In genomic region chr6:159984268-159984786, GRCh38 we compare ENCODE assay signal across 12 cellular contexts.
A peak's percentile ranks its signal among the peaks of the same experiment; 100 is the strongest.
DNase-seq lines count a peak whose midpoint lies in the region; ATAC-seq and TF ChIP-seq lines count a peak whose summit lies in the region.
"Had no signal": no experiment of that assay in that cellular context is flagged by ENCODE, and none has a peak within 500 bp of the region (broad histone marks: within the 10 kb centered on the region; RNA-seq: fewer than 3 reads in every experiment).

No MANE protein-coding gene starts in this region.

- H3K36me3 ChIP-seq in BLaER1 treated with 17β-estradiol and CSF1 and Interleukin-3, amounts not matched to agents 10 nM and 100 nM, result peaks cover 0 to 12% (median 5%) of the 10 kb centered on the region in 11 experiments; a peak in 5 of 22 replicates
- no peaks in the 10 kb centered on the region for H3K36me3 ChIP-seq in KMS-11 (ENCODE audit: insufficient read depth)
- no peaks in the 10 kb centered on the region for H3K36me3 ChIP-seq in adipocyte (ENCODE audit: control insufficient read depth, insufficient read depth, low read length, severe bottlenecking)

- peaks cover 72 to 99% (median 87%) of the 10 kb centered on the region in 11 experiments for H4K20me1 ChIP-seq in BLaER1 treated with 17β-estradiol and CSF1 and Interleukin-3, amounts not matched to agents 10 nM and 100 nM
- H4K20me1 ChIP-seq in KMS-11 (ENCODE audit: insufficient read depth), result peaks cover 24% of the 10 kb centered on the region

- H3K4me3 ChIP-seq in BLaER1 treated with 17β-estradiol and CSF1 and Interleukin-3, amounts not matched to agents 10 nM and 100 nM, result no peak overlapping the region
- no peak overlapping the region for H3K4me3 ChIP-seq in KMS-11 (IDR thresholded peaks at IDR 0.05; ENCODE audit: insufficient read depth, low read depth, low read length)
- no peak overlapping the region for H3K4me3 ChIP-seq in adipocyte (ENCODE audit: low read length)
- H3K4me3 ChIP-seq: BLaER1 had no signal

- no peak overlapping the region for H2AFZ ChIP-seq in KMS-11 (ENCODE audit: low read depth)

- H3K9me3 ChIP-seq in BLaER1 treated with 17β-estradiol and CSF1 and Interleukin-3, amounts not matched to agents 10 nM and 100 nM (replicated peaks in 1 of 11), result peaks cover 0 to 22% (median 9%) of the 10 kb centered on the region in 11 experiments; a peak in 12 of 22 replicates
- H3K9me3 ChIP-seq in adipocyte (ENCODE audit: control insufficient read depth, low read length), result no peaks in the 10 kb centered on the region
- H3K9me3 ChIP-seq: BLaER1 had no signal

- no peak for TF ChIP-seq CTCF in KMS-11 (conservative IDR thresholded peaks at IDR 0.05; ENCODE audit: low read depth, low read length)

- H3K9ac ChIP-seq in BLaER1 treated with 17β-estradiol and CSF1 and Interleukin-3, amounts not matched to agents 10 nM and 100 nM, result peak overlapping the region in 3 of 11 experiments; percentile 45 to 58 (median 45); a peak in 5 of 22 replicates
- H3K9ac ChIP-seq in KMS-11 (no peak overlapping the region), adipocyte (ENCODE audit: low read length) (no peak overlapping the region)
- H3K9ac ChIP-seq: BLaER1 had no signal

- DNase-seq in adipocyte (ENCODE audit: low read depth) (peak; percentile 15), iris pigment epithelial cell (ENCODE audit: low read depth) (peak; percentile 97), NCI-H1105 (lab: John Stamatoyannopoulos, UW) (no peak), NCI-H2196 treated with DMSO at 0.1 percent for 48 hours (lab: John Stamatoyannopoulos, UW; ENCODE audit: unreplicated experiment) (no peak), AG08395 (ENCODE audit: low spot score) (no peak)
- DNase-seq: activated effector memory CD4-positive, alpha-beta T cell treated with anti-CD3 and anti-CD28 coated beads, Interleukin-2, amount 50 U/mL, for 16 hours; NCI-H1694 treated with DMSO at 0.1 percent for 48 hours; stimulated activated CD4-positive, alpha-beta T cell treated with anti-CD3 and anti-CD28 coated beads, Interleukin-12 subunit alpha, Interleukin-12 subunit beta, amount 100 ng/mL, for 4 hours had no signal

- H3K79me2 ChIP-seq in KMS-11 (ENCODE audit: insufficient read depth, low read depth), result peaks cover 98% of the 10 kb centered on the region

- H3K27ac ChIP-seq in BLaER1 treated with 17β-estradiol and CSF1 and Interleukin-3, amounts not matched to agents 10 nM and 100 nM, result peak overlapping the region in 5 of 11 experiments; percentile 37 to 92 (median 75); a peak in 10 of 22 replicates
- no peak overlapping the region for H3K27ac ChIP-seq in KMS-11
- H3K27ac ChIP-seq: BLaER1 had no signal

- H3K4me1 ChIP-seq in BLaER1 treated with 17β-estradiol and CSF1 and Interleukin-3, amounts not matched to agents 10 nM and 100 nM, result peaks cover 61 to 97% (median 66%) of the 10 kb centered on the region in 10 experiments
- H3K4me1 ChIP-seq in KMS-11 (ENCODE audit: low read depth, poor library complexity, severe bottlenecking) (peaks cover 93% of the 10 kb centered on the region), adipocyte (ENCODE audit: control insufficient read depth, insufficient read depth, low read length) (peaks cover 53% of the 10 kb centered on the region)

- no peak for ATAC-seq in HG03571 (IDR thresholded peaks at IDR 0.05; ENCODE audit: unreplicated experiment)

- H3K27me3 ChIP-seq in BLaER1 treated with 17β-estradiol and CSF1 and Interleukin-3, amounts not matched to agents 10 nM and 100 nM, result no peaks in the 10 kb centered on the region; a peak in 2 of 22 replicates
- H3K27me3 ChIP-seq in KMS-11 (ENCODE audit: insufficient read depth, low read depth) (no peaks in the 10 kb centered on the region), adipocyte (replicated peaks; ENCODE audit: control insufficient read depth, insufficient read depth, low read length) (no peaks in the 10 kb centered on the region)
- H3K27me3 ChIP-seq: BLaER1 had no signal

- H3K4me2 ChIP-seq in BLaER1 treated with 17β-estradiol and CSF1 and Interleukin-3, amounts not matched to agents 10 nM and 100 nM, result peak overlapping the region; percentile 83 to 97 (median 94); a peak in 20 of 22 replicates
- H3K4me2 ChIP-seq in KMS-11, result peak overlapping the region; percentile 60

Comparison
In these comparisons a context has a peak if more than half of its experiments do, and no peak if none do; other contexts are left out.
1. DNase-seq: peak in adipocyte (single experiment) and iris pigment epithelial cell (single experiment); none in NCI-H1105 (single experiment), NCI-H2196 treated with DMSO at 0.1 percent for 48 hours (single experiment) and AG08395 (single experiment).